1 cellular context compared by ENCODE assay signal in the genomic region with DNA sequence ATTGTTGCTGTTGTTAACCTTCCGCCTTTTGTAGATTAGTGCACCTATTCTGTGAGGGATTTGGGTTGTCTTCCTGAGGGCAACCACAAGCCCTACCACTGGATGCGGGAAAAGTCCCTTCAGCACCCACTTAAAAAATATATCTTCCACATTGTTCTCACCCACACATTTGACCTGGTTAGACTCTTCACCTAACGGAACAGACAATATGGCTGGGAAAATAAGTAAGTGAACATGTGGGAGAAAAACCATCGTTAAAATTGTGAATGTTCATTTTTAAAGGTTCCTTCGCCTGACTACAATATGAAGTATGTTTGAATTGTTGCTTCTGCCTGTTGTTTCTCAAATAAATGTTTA.
TF ChIP-seq lines count a peak whose summit lies in the region.

No MANE protein-coding gene starts in this region.

TF ChIP-seq in K562, 482 proteins besides CTCF, POLR2A, EP300 and RAD21 (continued from another document):
- TF ChIP-seq, protein P1, sequence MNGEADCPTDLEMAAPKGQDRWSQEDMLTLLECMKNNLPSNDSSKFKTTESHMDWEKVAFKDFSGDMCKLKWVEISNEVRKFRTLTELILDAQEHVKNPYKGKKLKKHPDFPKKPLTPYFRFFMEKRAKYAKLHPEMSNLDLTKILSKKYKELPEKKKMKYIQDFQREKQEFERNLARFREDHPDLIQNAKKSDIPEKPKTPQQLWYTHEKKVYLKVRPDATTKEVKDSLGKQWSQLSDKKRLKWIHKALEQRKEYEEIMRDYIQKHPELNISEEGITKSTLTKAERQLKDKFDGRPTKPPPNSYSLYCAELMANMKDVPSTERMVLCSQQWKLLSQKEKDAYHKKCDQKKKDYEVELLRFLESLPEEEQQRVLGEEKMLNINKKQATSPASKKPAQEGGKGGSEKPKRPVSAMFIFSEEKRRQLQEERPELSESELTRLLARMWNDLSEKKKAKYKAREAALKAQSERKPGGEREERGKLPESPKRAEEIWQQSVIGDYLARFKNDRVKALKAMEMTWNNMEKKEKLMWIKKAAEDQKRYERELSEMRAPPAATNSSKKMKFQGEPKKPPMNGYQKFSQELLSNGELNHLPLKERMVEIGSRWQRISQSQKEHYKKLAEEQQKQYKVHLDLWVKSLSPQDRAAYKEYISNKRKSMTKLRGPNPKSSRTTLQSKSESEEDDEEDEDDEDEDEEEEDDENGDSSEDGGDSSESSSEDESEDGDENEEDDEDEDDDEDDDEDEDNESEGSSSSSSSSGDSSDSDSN (IDR thresholded peaks at IDR 0.05; ENCODE audit: borderline replicate concordance in 1 of 2, low read depth in 2 of 2, low read length in 2 of 2), result no peak
- TF ChIP-seq ZNF695 (CRISPR knock-in tag; IDR thresholded peaks at IDR 0.05), result no peak
- TF ChIP-seq SMARCB1 (IDR thresholded peaks at IDR 0.05; ENCODE audit: insufficient read length, low read depth), result no peak
- TF ChIP-seq GABPA (tag; conservative IDR thresholded peaks at IDR 0.05; ENCODE audit: low read depth), result no peak
- TF ChIP-seq SAP30 (IDR thresholded peaks at IDR 0.05; ENCODE audit: borderline replicate concordance, insufficient read depth, low read depth, low read length, poor library complexity, severe bottlenecking), result no peak
- no peak for TF ChIP-seq MECOM (CRISPR knock-in tag; IDR thresholded peaks at IDR 0.05)
- no peak for TF ChIP-seq POLR3G (IDR thresholded peaks at IDR 0.05; ENCODE audit: extremely low read depth, insufficient read length, insufficient replicate concordance)
- TF ChIP-seq HNRNPK (IDR thresholded peaks at IDR 0.05; ENCODE audit: low read depth, low read length, poor library complexity, severe bottlenecking), result no peak
- TF ChIP-seq SRSF9 (IDR thresholded peaks at IDR 0.05; ENCODE audit: borderline replicate concordance, low read depth, low read length), result no peak
- TF ChIP-seq CBX2 (IDR thresholded peaks at IDR 0.05; ENCODE audit: insufficient read depth, low read length, poor library complexity, severe bottlenecking), result no peak
- no peak for TF ChIP-seq CHCHD3 (CRISPR knock-in tag; IDR thresholded peaks at IDR 0.05)
- no peak for TF ChIP-seq MCM2 (IDR thresholded peaks at IDR 0.05; ENCODE audit: low read depth)
- TF ChIP-seq, protein P2, sequence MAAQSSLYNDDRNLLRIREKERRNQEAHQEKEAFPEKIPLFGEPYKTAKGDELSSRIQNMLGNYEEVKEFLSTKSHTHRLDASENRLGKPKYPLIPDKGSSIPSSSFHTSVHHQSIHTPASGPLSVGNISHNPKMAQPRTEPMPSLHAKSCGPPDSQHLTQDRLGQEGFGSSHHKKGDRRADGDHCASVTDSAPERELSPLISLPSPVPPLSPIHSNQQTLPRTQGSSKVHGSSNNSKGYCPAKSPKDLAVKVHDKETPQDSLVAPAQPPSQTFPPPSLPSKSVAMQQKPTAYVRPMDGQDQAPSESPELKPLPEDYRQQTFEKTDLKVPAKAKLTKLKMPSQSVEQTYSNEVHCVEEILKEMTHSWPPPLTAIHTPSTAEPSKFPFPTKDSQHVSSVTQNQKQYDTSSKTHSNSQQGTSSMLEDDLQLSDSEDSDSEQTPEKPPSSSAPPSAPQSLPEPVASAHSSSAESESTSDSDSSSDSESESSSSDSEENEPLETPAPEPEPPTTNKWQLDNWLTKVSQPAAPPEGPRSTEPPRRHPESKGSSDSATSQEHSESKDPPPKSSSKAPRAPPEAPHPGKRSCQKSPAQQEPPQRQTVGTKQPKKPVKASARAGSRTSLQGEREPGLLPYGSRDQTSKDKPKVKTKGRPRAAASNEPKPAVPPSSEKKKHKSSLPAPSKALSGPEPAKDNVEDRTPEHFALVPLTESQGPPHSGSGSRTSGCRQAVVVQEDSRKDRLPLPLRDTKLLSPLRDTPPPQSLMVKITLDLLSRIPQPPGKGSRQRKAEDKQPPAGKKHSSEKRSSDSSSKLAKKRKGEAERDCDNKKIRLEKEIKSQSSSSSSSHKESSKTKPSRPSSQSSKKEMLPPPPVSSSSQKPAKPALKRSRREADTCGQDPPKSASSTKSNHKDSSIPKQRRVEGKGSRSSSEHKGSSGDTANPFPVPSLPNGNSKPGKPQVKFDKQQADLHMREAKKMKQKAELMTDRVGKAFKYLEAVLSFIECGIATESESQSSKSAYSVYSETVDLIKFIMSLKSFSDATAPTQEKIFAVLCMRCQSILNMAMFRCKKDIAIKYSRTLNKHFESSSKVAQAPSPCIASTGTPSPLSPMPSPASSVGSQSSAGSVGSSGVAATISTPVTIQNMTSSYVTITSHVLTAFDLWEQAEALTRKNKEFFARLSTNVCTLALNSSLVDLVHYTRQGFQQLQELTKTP (IDR thresholded peaks at IDR 0.05; ENCODE audit: low read depth in 1 of 2, partially characterized antibody in 2 of 2), result no peak
- TF ChIP-seq ZNF583 (CRISPR knock-in tag; IDR thresholded peaks at IDR 0.05), result no peak
- TF ChIP-seq RBM17 (IDR thresholded peaks at IDR 0.05; ENCODE audit: borderline replicate concordance, low read depth, low read length), result no peak
- TF ChIP-seq POLR2B (IDR thresholded peaks at IDR 0.05; ENCODE audit: low read depth, partially characterized antibody), result no peak
- no peak for TF ChIP-seq FOXK2 (conservative IDR thresholded peaks at IDR 0.05 in 1 of 2, IDR thresholded peaks at IDR 0.05 in 1 of 2; ENCODE audit: low read depth in 2 of 2)
- TF ChIP-seq, protein P3, sequence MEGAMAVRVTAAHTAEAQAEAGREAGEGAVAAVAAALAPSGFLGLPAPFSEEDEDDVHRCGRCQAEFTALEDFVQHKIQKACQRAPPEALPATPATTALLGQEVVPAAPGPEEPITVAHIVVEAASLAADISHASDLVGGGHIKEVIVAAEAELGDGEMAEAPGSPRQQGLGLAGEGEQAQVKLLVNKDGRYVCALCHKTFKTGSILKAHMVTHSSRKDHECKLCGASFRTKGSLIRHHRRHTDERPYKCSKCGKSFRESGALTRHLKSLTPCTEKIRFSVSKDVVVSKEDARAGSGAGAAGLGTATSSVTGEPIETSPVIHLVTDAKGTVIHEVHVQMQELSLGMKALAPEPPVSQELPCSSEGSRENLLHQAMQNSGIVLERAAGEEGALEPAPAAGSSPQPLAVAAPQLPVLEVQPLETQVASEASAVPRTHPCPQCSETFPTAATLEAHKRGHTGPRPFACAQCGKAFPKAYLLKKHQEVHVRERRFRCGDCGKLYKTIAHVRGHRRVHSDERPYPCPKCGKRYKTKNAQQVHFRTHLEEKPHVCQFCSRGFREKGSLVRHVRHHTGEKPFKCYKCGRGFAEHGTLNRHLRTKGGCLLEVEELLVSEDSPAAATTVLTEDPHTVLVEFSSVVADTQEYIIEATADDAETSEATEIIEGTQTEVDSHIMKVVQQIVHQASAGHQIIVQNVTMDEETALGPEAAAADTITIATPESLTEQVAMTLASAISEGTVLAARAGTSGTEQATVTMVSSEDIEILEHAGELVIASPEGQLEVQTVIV (CRISPR knock-in tag; IDR thresholded peaks at IDR 0.05; ENCODE audit: borderline replicate concordance), result no peak
- no peak for TF ChIP-seq RNF2 (IDR thresholded peaks at IDR 0.05)
